Comparison of ENCODE assay signal across 30 cellular contexts in genomic region chr7:129688503-129689222, GRCh38.
A peak's percentile ranks its signal among the peaks of the same experiment; 100 is the strongest.
DNase-seq lines count a peak whose midpoint lies in the region; ATAC-seq, FAIRE-seq and TF ChIP-seq lines count a peak whose summit lies in the region.
"Had no signal": no experiment of that assay in that cellular context is flagged by ENCODE, and none has a peak within 500 bp of the region (broad histone marks: within the 10 kb centered on the region; RNA-seq: fewer than 3 reads in every experiment).

No MANE protein-coding gene starts in this region.

- no peak for FAIRE-seq in K562 (lab: Jason Lieb, UNC)
- FAIRE-seq: A549, GM12878 had no signal

- H3K56ac ChIP-seq in IMR-90 (ENCODE audit: extremely low read depth, insufficient read depth, low read length) = no peak overlapping the region

- CTCF ChIA-PET in IMR-90 (lab: Yijun Ruan, JAX) (no interaction called here), K562 (lab: Yijun Ruan, JAX; ENCODE audit: low intra/inter-chr PET ratio) (interaction anchor here (0.6 kb wide), 1 partner anchor 13 kb away, joined by 3 read pairs; no protein-coding TSS in a partner anchor)

- H3K27ac Mint-ChIP-seq in stimulated activated effector memory CD8-positive, alpha-beta T cell treated with anti-CD3 and anti-CD28 coated beads, Interleukin-12 subunit alpha, Interleukin-12 subunit beta, amount 100 ng/mL, for 72 hours = peak overlapping the region; percentile 4
- H3K27ac Mint-ChIP-seq: CD8-positive, alpha-beta T cell had no signal

- H3K9me3 ChIP-seq in IMR-90 (ENCODE audit: control insufficient read depth, insufficient read depth, low read length) (no peaks in the 10 kb centered on the region), K562 (replicated peaks; ENCODE audit: control insufficient read depth, insufficient read depth, low read depth, low read length) (no peaks in the 10 kb centered on the region), colonic mucosa (no peaks in the 10 kb centered on the region)
- H3K9me3 ChIP-seq: A549, MG63, Peyer's patch, SK-N-SH had no signal

- no peak overlapping the region for H3K4me3 ChIP-seq in IMR-90 (ENCODE audit: insufficient read depth, low read depth, low read length)
- no peak overlapping the region for H3K4me3 ChIP-seq in K562
- no peak overlapping the region for H3K4me3 ChIP-seq in fibroblast of villous mesenchyme (ENCODE audit: low read depth, low read length)
- no peak overlapping the region for H3K4me3 ChIP-seq in colonic mucosa
- H3K4me3 ChIP-seq: A549, GM12878, GM23338, MG63, Peyer's patch had no signal

- TF ChIP-seq RAD21 in IMR-90 (IDR thresholded peaks at IDR 0.05; ENCODE audit: low read length) (no peak), K562 (CRISPR knock-in tag; conservative IDR thresholded peaks at IDR 0.05 in 1 of 2, IDR thresholded peaks at IDR 0.05 in 1 of 2) (no peak)

- H2AK9ac ChIP-seq in IMR-90 (replicated peaks; ENCODE audit: low read depth, low read length, poor library complexity) = no peak overlapping the region

- DNase-seq in IMR-90 (no peak), K562 (ENCODE audit: extremely low read depth in 1 of 4, low spot score in 3 of 4) (no peak), fibroblast of villous mesenchyme (ENCODE audit: low read depth) (peak; percentile 5), GOT3 (lab: John Stamatoyannopoulos, UW) (no peak), colonic mucosa (no peak)
- DNase-seq in stimulated activated effector memory CD8-positive, alpha-beta T cell treated with anti-CD3 and anti-CD28 coated beads, Interleukin-12 subunit alpha, Interleukin-12 subunit beta, amount 100 ng/mL, for 72 hours (ENCODE audit: low spot score in 2 of 2) = no peak
- DNase-seq: C1 segment of cervical spinal cord; CD8-positive, alpha-beta T cell; DMS 273 treated with DMSO at 0.1 percent for 48 hours; DMS79; EL; GDM1; HCEC 1CT; Kasumi-1; MG63; NCI-H1105 treated with DMSO at 0.1 percent for 48 hours; NCI-H146; NCI-H1930; NCI-H2107; NCI-H69; OCI-M1; Peyer's patch; SIG-M5; SK-N-SH; SW 1271 had no signal

- POLR2A ChIA-PET in IMR-90 (lab: Charles Lee; ENCODE audit: unreplicated experiment) = no interaction called here
- POLR2A ChIA-PET in K562 (lab: Yijun Ruan, JAX) = interaction anchor here (1.0 kb wide), 1 partner anchor 9 kb away, joined by 3 read pairs; no protein-coding TSS in a partner anchor

- H3K9me3 Mint-ChIP-seq in stimulated activated effector memory CD8-positive, alpha-beta T cell treated with anti-CD3 and anti-CD28 coated beads, Interleukin-12 subunit alpha, Interleukin-12 subunit beta, amount 100 ng/mL, for 72 hours = no peaks in the 10 kb centered on the region
- H3K9me3 Mint-ChIP-seq: CD8-positive, alpha-beta T cell; GM23338 had no signal

- H2BK15ac ChIP-seq in IMR-90 (ENCODE audit: low read depth, low read length) = no peak overlapping the region

- no peak overlapping the region for H3K14ac ChIP-seq in IMR-90 (replicated peaks; ENCODE audit: low read depth, low read length)

- H2BK20ac ChIP-seq in IMR-90 (ENCODE audit: low read depth, low read length) = no peak overlapping the region

- BruUV-seq in IMR-90 (replicated peaks; lab: Mats Ljungman, UMichigan) = no TSS peak
- no TSS peak for BruUV-seq in K562 (replicated peaks; lab: Mats Ljungman, UMichigan)

- no peak for ATAC-seq in IMR-90 (ENCODE audit: low read depth)
- ATAC-seq in K562 = no peak; the same call in 2 of the 3 replicates
- no peak for ATAC-seq in stimulated activated effector memory CD8-positive, alpha-beta T cell treated with anti-CD3 and anti-CD28 coated beads, Interleukin-12 subunit alpha, Interleukin-12 subunit beta, amount 100 ng/mL, for 72 hours
- ATAC-seq in GM18907 (IDR thresholded peaks at IDR 0.05; ENCODE audit: unreplicated experiment) = no peak
- ATAC-seq: A549; CD8-positive, alpha-beta T cell; GM12878; GM23338 had no signal

- H2BK120ac ChIP-seq in IMR-90 (ENCODE audit: low read depth, low read length) = no peak overlapping the region

- no peak overlapping the region for H3K23ac ChIP-seq in IMR-90 (ENCODE audit: low read depth, low read length)

- H3K9me1 ChIP-seq in IMR-90 (ENCODE audit: insufficient read depth, low read length) (peaks cover 11% of the 10 kb centered on the region), K562 (ENCODE audit: control insufficient read depth, insufficient read depth, low read length) (no peaks in the 10 kb centered on the region)

- no peaks in the 10 kb centered on the region for H4K20me1 ChIP-seq in IMR-90 (ENCODE audit: insufficient read depth, low read length)
- H4K20me1 ChIP-seq in K562 (replicated peaks; ENCODE audit: control insufficient read depth, insufficient read depth, low read length) = no peaks in the 10 kb centered on the region

- peaks cover 6% of the 10 kb centered on the region for H3K4me1 Mint-ChIP-seq in stimulated activated effector memory CD8-positive, alpha-beta T cell treated with anti-CD3 and anti-CD28 coated beads, Interleukin-12 subunit alpha, Interleukin-12 subunit beta, amount 100 ng/mL, for 72 hours

- in situ Hi-C loops in IMR-90 (cut with MboI; ENCODE audit: low sequenced_read_pairs) = no loop called here
- in situ Hi-C loops in K562 (cut with MboI) = no loop called here

- no peak overlapping the region for H4K8ac ChIP-seq in IMR-90 (ENCODE audit: low read depth in 2 of 2, low read length in 2 of 2)

- peaks cover 48% of the 10 kb centered on the region for H3K36me3 Mint-ChIP-seq in stimulated activated effector memory CD8-positive, alpha-beta T cell treated with anti-CD3 and anti-CD28 coated beads, Interleukin-12 subunit alpha, Interleukin-12 subunit beta, amount 100 ng/mL, for 72 hours

- no CpG with 5 or more reads among the region's 5 CpGs for WGBS in IMR-90 (ENCODE audit: extremely low coverage in 2 of 2, insufficient read length in 1 of 2), 2 experiments
- 66% methylated on average over 5 of the region's 5 CpGs for WGBS in K562 (ENCODE audit: insufficient coverage, low coverage, missing lambda C conversion rate)

- H2AK5ac ChIP-seq in IMR-90 (ENCODE audit: low read depth, low read length) = no peak overlapping the region

- H3K79me2 ChIP-seq in K562 (ENCODE audit: control insufficient read depth, insufficient read depth, low read length) = no peaks in the 10 kb centered on the region

- dilution Hi-C loops in IMR-90 (cut with HindIII; ENCODE audit: low sequenced_read_pairs, unreplicated experiment) = no loop called here

- intact Hi-C loops in IMR-90 (cut with micrococcal nuclease) (no loop called here), K562 (cut with micrococcal nuclease) (no loop called here), colonic mucosa (cut with DNase I) (no loop called here)

- H4K91ac ChIP-seq in IMR-90 (ENCODE audit: insufficient read depth, low read depth, low read length) = no peak overlapping the region

- H2AFZ ChIP-seq in IMR-90 (replicated peaks; ENCODE audit: low read length, poor library complexity) = no peak overlapping the region
- no peak overlapping the region for H2AFZ ChIP-seq in K562 (ENCODE audit: low read depth, low read length)
- H2AFZ ChIP-seq: GM23338 had no signal

- peaks cover 2 to 15% of the 10 kb centered on the region in 2 experiments; a peak in 3 of 4 replicates for H3K79me1 ChIP-seq in IMR-90 (ENCODE audit: low read depth in 1 of 2, low read length in 2 of 2)

- no peak overlapping the region for H3K4me2 ChIP-seq in IMR-90 (ENCODE audit: low read depth, low read length)
- H3K4me2 ChIP-seq in K562 (ENCODE audit: insufficient read depth, low read length) = no peak overlapping the region
- H3K4me2 ChIP-seq: A549, GM23338, SK-N-SH had no signal

- TF ChIP-seq EP300 in K562 (IDR thresholded peaks at IDR 0.05; ENCODE audit: low read length) = no peak

- no peak for TF ChIP-seq POLR2A in IMR-90 (IDR thresholded peaks at IDR 0.05; ENCODE audit: low read depth, low read length)
- TF ChIP-seq POLR2A in K562 (conservative IDR thresholded peaks at IDR 0.05) = no peak

- no peak overlapping the region for H3K4me3 Mint-ChIP-seq in stimulated activated effector memory CD8-positive, alpha-beta T cell treated with anti-CD3 and anti-CD28 coated beads, Interleukin-12 subunit alpha, Interleukin-12 subunit beta, amount 100 ng/mL, for 72 hours
- H3K4me3 Mint-ChIP-seq: CD8-positive, alpha-beta T cell; GM23338 had no signal

- no peak overlapping the region for H3K18ac ChIP-seq in IMR-90 (ENCODE audit: low read depth, low read length)

- no peak overlapping the region for H3K4ac ChIP-seq in IMR-90 (ENCODE audit: low read depth, low read length)

- H3K9ac ChIP-seq in IMR-90 (ENCODE audit: low read depth, low read length) = no peak overlapping the region
- no peak overlapping the region for H3K9ac ChIP-seq in K562 (ENCODE audit: insufficient read depth in 1 of 2, low read depth in 2 of 2, low read length in 2 of 2)
- H3K9ac ChIP-seq in colonic mucosa (ENCODE audit: low read depth in 2 of 2, low read length in 2 of 2) = no peak overlapping the region
- H3K9ac ChIP-seq: SK-N-SH had no signal

- H3K27me3 ChIP-seq in IMR-90 (ENCODE audit: control insufficient read depth, insufficient read depth, low read length) = no peaks in the 10 kb centered on the region
- no peaks in the 10 kb centered on the region for H3K27me3 ChIP-seq in K562 (ENCODE audit: control insufficient read depth in 2 of 2, insufficient read depth in 2 of 2, low read length in 2 of 2)
- H3K27me3 ChIP-seq in colonic mucosa = no peaks in the 10 kb centered on the region
- H3K27me3 ChIP-seq: MG63, Peyer's patch had no signal

- no peak overlapping the region for H3K27ac ChIP-seq in IMR-90 (ENCODE audit: insufficient read depth, low read length)
- no peak overlapping the region for H3K27ac ChIP-seq in K562 (ENCODE audit: extremely low read depth, low read depth, low read length)
- no peak overlapping the region for H3K27ac ChIP-seq in colonic mucosa
- H3K27ac ChIP-seq: A549, HL-60, Peyer's patch had no signal

- H3K36me3 ChIP-seq in IMR-90 (ENCODE audit: control insufficient read depth, insufficient read depth, low read length) (peaks cover 9% of the 10 kb centered on the region), K562 (ENCODE audit: control insufficient read depth, insufficient read depth, low read length) (peaks cover 23% of the 10 kb centered on the region; the same call in 1 of the 3 replicates), colonic mucosa (no peaks in the 10 kb centered on the region)
- H3K36me3 ChIP-seq: MG63 had no signal

- TF ChIP-seq CTCF in IMR-90 (conservative IDR thresholded peaks at IDR 0.05; ENCODE audit: low read depth, low read length) (no peak), K562 (IDR thresholded peaks at IDR 0.05 in 2 of 3, conservative IDR thresholded peaks at IDR 0.05 in 1 of 3; ENCODE audit: insufficient read depth in 2 of 3, low read depth in 1 of 3, low read length in 3 of 3) (no peak), fibroblast of villous mesenchyme (IDR thresholded peaks at IDR 0.05; ENCODE audit: insufficient read depth, low read depth, low read length) (no peak), colonic mucosa (IDR thresholded peaks at IDR 0.05) (no peak)

- H3K4me1 ChIP-seq in IMR-90 (ENCODE audit: control insufficient read depth, insufficient read depth, low read length) = peaks cover 2% of the 10 kb centered on the region
- H3K4me1 ChIP-seq in K562 (replicated peaks in 1 of 2; ENCODE audit: control insufficient read depth in 2 of 2, insufficient read depth in 2 of 2, low read length in 2 of 2) = no peaks in the 10 kb centered on the region
- no peaks in the 10 kb centered on the region for H3K4me1 ChIP-seq in colonic mucosa
- H3K4me1 ChIP-seq: Peyer's patch had no signal

- no peak overlapping the region for H4K5ac ChIP-seq in IMR-90 (ENCODE audit: low read depth, low read length)

- no peak overlapping the region for H2BK5ac ChIP-seq in IMR-90 (ENCODE audit: low read depth, low read length, poor library complexity, severe bottlenecking)
